ENCODE assay signal across 9 cellular contexts in the genomic region with DNA sequence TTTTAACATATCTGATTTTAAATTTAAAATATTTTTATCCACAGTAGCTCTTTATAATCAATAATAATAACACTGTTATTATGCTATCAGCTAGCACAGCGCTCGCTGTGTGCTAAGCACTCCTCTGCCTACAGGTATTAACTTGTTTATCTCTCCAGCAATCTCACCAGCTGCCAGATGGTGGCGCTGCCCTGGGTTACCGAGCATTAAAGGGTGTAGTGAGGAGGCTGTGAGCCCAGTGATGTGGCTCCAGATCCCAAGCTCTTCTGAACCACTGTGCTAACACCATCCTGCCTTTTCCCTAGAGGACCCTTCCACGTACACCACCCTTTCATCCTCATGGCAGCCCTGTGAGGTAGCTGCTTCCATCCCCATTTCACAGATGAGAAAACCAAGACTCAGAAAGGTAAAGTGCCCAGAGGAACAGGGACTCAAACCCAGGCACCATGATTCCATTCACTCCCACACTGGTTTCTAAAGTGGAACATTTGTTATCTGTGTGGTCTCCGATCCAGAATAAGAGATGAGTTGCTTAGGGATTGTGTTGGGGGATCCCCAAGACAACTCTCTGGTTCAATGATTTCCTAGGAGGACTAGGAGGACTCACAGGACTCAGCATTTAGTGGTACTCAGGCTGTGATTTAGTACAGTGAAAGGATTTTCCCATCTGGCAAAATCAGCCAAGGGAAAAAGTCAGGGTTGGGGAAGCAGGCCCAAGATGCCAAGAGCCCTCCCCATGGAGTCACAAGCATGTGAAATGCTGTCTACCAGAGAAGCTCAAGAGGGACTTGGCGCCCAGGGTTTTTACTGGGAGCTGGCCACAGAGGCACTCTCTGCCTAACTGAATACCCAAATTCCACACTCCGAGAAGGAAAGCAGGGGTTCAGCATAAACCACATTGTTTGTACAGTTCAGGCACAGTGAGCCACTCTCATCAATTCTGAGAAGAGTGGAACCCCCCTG. TPM values are rescaled to one million over a fixed set of nuclear protein-coding genes. Genes with fewer than 3 reads are reported as not detected.
DNase-seq lines count a peak whose midpoint lies in the region; ATAC-seq and TF ChIP-seq lines count a peak whose summit lies in the region.
"Had no signal": no experiment of that assay in that cellular context is flagged by ENCODE, and none has a peak within 500 bp of the region (broad histone marks: within the 10 kb centered on the region; RNA-seq: fewer than 3 reads in every experiment).

No MANE protein-coding gene starts in this region.

- no peak overlapping the region for H3K4me3 Mint-ChIP-seq in T-helper 17 cell
- no peak overlapping the region for H3K4me3 Mint-ChIP-seq in stimulated activated naive CD8-positive, alpha-beta T cell treated with anti-CD3 and anti-CD28 coated beads, Interleukin-15, amount 100 ng/mL, for 72 hours
- H3K4me3 Mint-ChIP-seq: CD4-positive, CD25-positive, alpha-beta regulatory T cell had no signal

- intact Hi-C loops in posterior vena cava (cut with DNase I): no loop called here

- no peak overlapping the region for H3K27ac Mint-ChIP-seq in T-helper 17 cell
- H3K27ac Mint-ChIP-seq in stimulated activated naive CD8-positive, alpha-beta T cell treated with anti-CD3 and anti-CD28 coated beads, Interleukin-15, amount 100 ng/mL, for 72 hours: no peak overlapping the region
- H3K27ac Mint-ChIP-seq: CD4-positive, CD25-positive, alpha-beta regulatory T cell had no signal

- TF ChIP-seq CTCF in foreskin fibroblast (IDR thresholded peaks at IDR 0.05; ENCODE audit: low read depth, low read length): peak; percentile 46

- peak; percentile 38 to 63 for DNase-seq in NCI-H2081 (lab: John Stamatoyannopoulos, UW)
- no peak for DNase-seq in NCI-H2081 treated with DMSO at 0.1 percent for 48 hours (lab: John Stamatoyannopoulos, UW)
- peak in 1 of 3 donors; percentile 20 for DNase-seq in T-helper 17 cell
- DNase-seq in foreskin fibroblast: peak in 1 of 2 donors; percentile 18
- peak; percentile 38 to 43 for DNase-seq in stimulated activated naive CD8-positive, alpha-beta T cell treated with anti-CD3 and anti-CD28 coated beads, Interleukin-15, amount 100 ng/mL, for 72 hours
- DNase-seq in NCI-H2107 (lab: John Stamatoyannopoulos, UW): no peak
- no peak for DNase-seq in posterior vena cava (ENCODE audit: low spot score)

- H3K36me3 Mint-ChIP-seq in T-helper 17 cell (ENCODE audit: low read depth): no peaks in the 10 kb centered on the region
- H3K36me3 Mint-ChIP-seq: CD4-positive, CD25-positive, alpha-beta regulatory T cell had no signal

- peaks cover 36% of the 10 kb centered on the region for H3K27me3 Mint-ChIP-seq in T-helper 17 cell
- peaks cover 19% of the 10 kb centered on the region for H3K27me3 Mint-ChIP-seq in stimulated activated naive CD8-positive, alpha-beta T cell treated with anti-CD3 and anti-CD28 coated beads, Interleukin-15, amount 100 ng/mL, for 72 hours

- H3K9me3 ChIP-seq in T-helper 17 cell (ENCODE audit: control insufficient read depth, low read length, poor library complexity, severe bottlenecking): no peaks in the 10 kb centered on the region

- H3K4me1 Mint-ChIP-seq in T-helper 17 cell: no peaks in the 10 kb centered on the region
- H3K4me1 Mint-ChIP-seq in stimulated activated naive CD8-positive, alpha-beta T cell treated with anti-CD3 and anti-CD28 coated beads, Interleukin-15, amount 100 ng/mL, for 72 hours: no peaks in the 10 kb centered on the region
- H3K4me1 Mint-ChIP-seq: CD4-positive, CD25-positive, alpha-beta regulatory T cell had no signal

- no peak overlapping the region for H3K4me3 ChIP-seq in foreskin fibroblast (ENCODE audit: low read depth in 1 of 2, low read length in 2 of 2)

- peak; percentile 63 for ATAC-seq in HG03135 (IDR thresholded peaks at IDR 0.05; ENCODE audit: unreplicated experiment)
- ATAC-seq in T-helper 17 cell: peak; percentile 53
- ATAC-seq in stimulated activated naive CD8-positive, alpha-beta T cell treated with anti-CD3 and anti-CD28 coated beads, Interleukin-15, amount 100 ng/mL, for 72 hours: peak; percentile 67

- H3K9me3 Mint-ChIP-seq in stimulated activated naive CD8-positive, alpha-beta T cell treated with anti-CD3 and anti-CD28 coated beads, Interleukin-15, amount 100 ng/mL, for 72 hours: no peaks in the 10 kb centered on the region

RNA-seq across cellular contexts. Expression of a gene that starts 7.0 kb away (rescaled TPM):
- not detected for total RNA-seq in T-helper 17 cell
- total RNA-seq in posterior vena cava: 1 to 10 TPM; 2.7 to 5.5 TPM
- total RNA-seq: CD4-positive, CD25-positive, alpha-beta regulatory T cell had no signal

RNA-seq across cellular contexts. Expression of a gene that starts 24.8 kb away (rescaled TPM):
- total RNA-seq in T-helper 17 cell (1 to 10 TPM; 1.7 to 2.7 TPM), posterior vena cava (100 to 1,000 TPM; 200 to 217 TPM)

Comparison
In these comparisons a context has a peak if more than half of its experiments do, and no peak if none do; other contexts are left out.
1. DNase-seq: peak in NCI-H2081 (2 of 2) and stimulated activated naive CD8-positive, alpha-beta T cell treated with anti-CD3 and anti-CD28 coated beads, Interleukin-15, amount 100 ng/mL, for 72 hours (2 of 2); none in NCI-H2081 treated with DMSO at 0.1 percent for 48 hours (single experiment), NCI-H2107 (single experiment) and posterior vena cava (single experiment).
2. RNA of a gene that starts 24.8 kb away (total RNA-seq): 200 to 217 TPM in posterior vena cava; 1.7 to 2.7 TPM in T-helper 17 cell; every median in the first group is over 10 times any median in the second.
3. Peak in every context shown above with its lines, with median percentiles within 50 percentile points of each other: ATAC-seq.